ENCODE assay signal across 14 cellular contexts in genomic region chr4:98522062-98522461, GRCh38.
DNase-seq lines count a peak whose midpoint lies in the region; ATAC-seq and TF ChIP-seq lines count a peak whose summit lies in the region.
"Had no signal": no experiment of that assay in that cellular context is flagged by ENCODE, and none has a peak within 500 bp of the region (broad histone marks: within the 10 kb centered on the region; RNA-seq: fewer than 3 reads in every experiment).

No MANE protein-coding gene starts in this region.

- no peak overlapping the region for H3K9ac ChIP-seq in endodermal cell (ENCODE audit: extremely low read depth, low read length, poor library complexity, severe bottlenecking)

- H3K27ac ChIP-seq in RWPE2 (ENCODE audit: poor library complexity, severe bottlenecking) (peak overlapping the region; percentile 92), endodermal cell (ENCODE audit: low read depth, low read length) (peak overlapping the region; percentile 42), ovary (peak overlapping the region; percentile 34 to 80)

- no peaks in the 10 kb centered on the region for H3K27me3 ChIP-seq in RWPE2 (ENCODE audit: insufficient read depth, poor library complexity, severe bottlenecking)
- H3K27me3 ChIP-seq in endodermal cell (ENCODE audit: control insufficient read depth, insufficient read depth, low read length, poor library complexity, severe bottlenecking) = no peaks in the 10 kb centered on the region
- H3K27me3 ChIP-seq in ovary = no peaks in the 10 kb centered on the region

- TF ChIP-seq CTCF in RWPE2 (IDR thresholded peaks at IDR 0.05; ENCODE audit: poor library complexity, severe bottlenecking) (no peak), endodermal cell (conservative IDR thresholded peaks at IDR 0.05) (no peak), ovary (IDR thresholded peaks at IDR 0.05) (no peak)

- no peaks in the 10 kb centered on the region for H3K27me3 Mint-ChIP-seq in activated CD4-positive, alpha-beta T cell treated with anti-CD3 and anti-CD28 coated beads, Interleukin-2, amount 10 ng/mL, durations not matched to agents 24 days and 14 days
- no peaks in the 10 kb centered on the region for H3K27me3 Mint-ChIP-seq in endodermal cell (ENCODE audit: insufficient read depth)
- H3K27me3 Mint-ChIP-seq: IgD-negative memory B cell had no signal

- H3K27ac Mint-ChIP-seq in activated CD4-positive, alpha-beta T cell treated with anti-CD3 and anti-CD28 coated beads, Interleukin-2, amount 10 ng/mL, durations not matched to agents 24 days and 14 days = peak overlapping the region; percentile 77
- H3K27ac Mint-ChIP-seq in endodermal cell = no peak overlapping the region

- no peak for ATAC-seq in RWPE2 (ENCODE audit: low read depth)
- ATAC-seq: left lobe of liver had no signal

- H3K4me3 ChIP-seq in RWPE2 (ENCODE audit: severe bottlenecking) = no peak overlapping the region
- H3K4me3 ChIP-seq in endodermal cell (ENCODE audit: low read length) = no peak overlapping the region
- no peak overlapping the region for H3K4me3 ChIP-seq in ovary

- TF ChIP-seq POLR2A in ovary (IDR thresholded peaks at IDR 0.05) = no peak

- peaks cover 47% of the 10 kb centered on the region for H3K4me1 Mint-ChIP-seq in activated CD4-positive, alpha-beta T cell treated with anti-CD3 and anti-CD28 coated beads, Interleukin-2, amount 10 ng/mL, durations not matched to agents 24 days and 14 days
- H3K4me1 Mint-ChIP-seq in endodermal cell = peaks cover 23% of the 10 kb centered on the region

- no peak for TF ChIP-seq EP300 in ovary (IDR thresholded peaks at IDR 0.05)

- H3K4me3 Mint-ChIP-seq in activated CD4-positive, alpha-beta T cell treated with anti-CD3 and anti-CD28 coated beads, Interleukin-2, amount 10 ng/mL, durations not matched to agents 24 days and 14 days = peak overlapping the region; percentile 4
- H3K4me3 Mint-ChIP-seq in endodermal cell = no peak overlapping the region
- H3K4me3 Mint-ChIP-seq: IgD-negative memory B cell had no signal

- intact Hi-C loops in activated CD4-positive, alpha-beta T cell treated with anti-CD3 and anti-CD28 coated beads, Interleukin-2, amount 10 ng/mL, durations not matched to agents 24 days and 14 days (cut with micrococcal nuclease) = loop anchor here (1.0 to 5.0 kb wide), 2 partner anchors 11 to 475 kb away; partner anchors contain the start of gene METAP1
- intact Hi-C loops in ovary (cut with DNase I) = no loop called here

- H3K4me1 ChIP-seq in RWPE2 (ENCODE audit: insufficient read depth, poor library complexity, severe bottlenecking) (peaks cover 67% of the 10 kb centered on the region), endodermal cell (ENCODE audit: control insufficient read depth, insufficient read depth, low read length) (peaks cover 4% of the 10 kb centered on the region), ovary (ENCODE audit: insufficient read depth) (peaks cover 30% of the 10 kb centered on the region)

- H3K9me3 Mint-ChIP-seq in activated CD4-positive, alpha-beta T cell treated with anti-CD3 and anti-CD28 coated beads, Interleukin-2, amount 10 ng/mL, durations not matched to agents 24 days and 14 days = no peaks in the 10 kb centered on the region
- no peaks in the 10 kb centered on the region for H3K9me3 Mint-ChIP-seq in endodermal cell
- H3K9me3 Mint-ChIP-seq: IgD-negative memory B cell had no signal

- H3K36me3 ChIP-seq in RWPE2 (ENCODE audit: low read depth) (no peaks in the 10 kb centered on the region), endodermal cell (ENCODE audit: control insufficient read depth, insufficient read depth, low read length) (no peaks in the 10 kb centered on the region), ovary (no peaks in the 10 kb centered on the region)

- no peaks in the 10 kb centered on the region for H3K9me3 ChIP-seq in RWPE2 (ENCODE audit: severe bottlenecking)
- H3K9me3 ChIP-seq in endodermal cell (ENCODE audit: control insufficient read depth, low read length) = peaks cover 2% of the 10 kb centered on the region
- H3K9me3 ChIP-seq in ovary = no peaks in the 10 kb centered on the region
- H3K9me3 ChIP-seq: Caco-2 had no signal

- DNase-seq in activated CD4-positive, alpha-beta T cell treated with anti-CD3 and anti-CD28 coated beads, Interleukin-2, amount 10 ng/mL, durations not matched to agents 24 days and 14 days = no peak
- no peak for DNase-seq in activated CD4-positive, alpha-beta T cell treated with anti-CD3 and anti-CD28 coated beads for 48 hours
- DNase-seq in RWPE2 (ENCODE audit: low spot score) (no peak), endodermal cell (no peak), ovary (no peak), NCI-H1105 (lab: John Stamatoyannopoulos, UW) (no peak), HUDEP-2 (lab: John Stamatoyannopoulos, UW; ENCODE audit: unreplicated experiment in 76 of 76) (no peak), DMS114 treated with DMSO at 0.1 percent for 48 hours (lab: John Stamatoyannopoulos, UW; ENCODE audit: unreplicated experiment) (no peak)
- DNase-seq: activated CD4-positive, alpha-beta T cell treated with anti-CD3 and anti-CD28 coated beads for 1 hour; activated effector memory CD4-positive, alpha-beta T cell treated with Interleukin-2 at 50 U/mL for 16 hours; Caco-2; NCI-H345 had no signal

- peaks cover 2% of the 10 kb centered on the region for H3K36me3 Mint-ChIP-seq in activated CD4-positive, alpha-beta T cell treated with anti-CD3 and anti-CD28 coated beads, Interleukin-2, amount 10 ng/mL, durations not matched to agents 24 days and 14 days (ENCODE audit: low read depth)
- H3K36me3 Mint-ChIP-seq in endodermal cell (ENCODE audit: low read depth) = no peaks in the 10 kb centered on the region
- H3K36me3 Mint-ChIP-seq: IgD-negative memory B cell had no signal

- WGBS in endodermal cell (ENCODE audit: insufficient coverage in 1 of 2, insufficient read length in 1 of 2), 2 experiments = 80 to 81% methylated on average over 4 to 5 of the region's 5 CpGs
- 31 to 44% (median 39%) methylated on average over 5 of the region's 5 CpGs for WGBS in ovary, 3 donors

Comparison
In these comparisons a context has a peak if more than half of its experiments do, and no peak if none do; other contexts are left out.
1. H3K27ac ChIP-seq: peak in every context shown above with its lines; median percentile 92 in RWPE2; 57 in ovary; 42 in endodermal cell.